Comparison of ENCODE assay signal across 1 cellular context in genomic region chr15:45586990-45587860, GRCh38.
A peak's percentile ranks its signal among the peaks of the same experiment; 100 is the strongest.
TF ChIP-seq lines count a peak whose summit lies in the region.

A gene with protein sequence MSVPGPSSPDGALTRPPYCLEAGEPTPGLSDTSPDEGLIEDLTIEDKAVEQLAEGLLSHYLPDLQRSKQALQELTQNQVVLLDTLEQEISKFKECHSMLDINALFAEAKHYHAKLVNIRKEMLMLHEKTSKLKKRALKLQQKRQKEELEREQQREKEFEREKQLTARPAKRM (plus strand): TSS chr15:45587379. CDS start chr15:45587444, 65 bp downstream.

TF ChIP-seq in HepG2, 621 proteins besides CTCF, POLR2A, EP300 and RAD21 (continued from another document and continues in another):
- TF ChIP-seq ZNF646 (CRISPR knock-in tag; IDR thresholded peaks at IDR 0.05) (no peak), IRX3 (CRISPR knock-in tag; IDR thresholded peaks at IDR 0.05; ENCODE audit: borderline replicate concordance, low read depth) (peak; percentile 82; the same call in 1 of the 2 replicates), IKZF4 (CRISPR knock-in tag; IDR thresholded peaks at IDR 0.05; ENCODE audit: borderline replicate concordance, low read depth, not compliant biosample characterization) (no peak), ZBTB25 (CRISPR knock-in tag; IDR thresholded peaks at IDR 0.05) (peak; percentile 69; the same call in 1 of the 2 replicates), ZNF136 (CRISPR knock-in tag; IDR thresholded peaks at IDR 0.05; ENCODE audit: low read depth) (0 out of 2 replicates have a peak, but pooled peaks have one; percentile 70), NR2F1 (CRISPR knock-in tag; IDR thresholded peaks at IDR 0.05) (0 out of 4 replicates have a peak, but pooled peaks of 1 of the 2 experiments have one; percentile 14), ZNF124 (CRISPR knock-in tag; IDR thresholded peaks at IDR 0.05) (peak; percentile 92), ZNF577 (CRISPR knock-in tag; IDR thresholded peaks at IDR 0.05; ENCODE audit: borderline replicate concordance, low read depth) (no peak), TBP (CRISPR knock-in tag; IDR thresholded peaks at IDR 0.05) (no peak), SALL2 (CRISPR knock-in tag; IDR thresholded peaks at IDR 0.05) (peak; percentile 84), ZNF616 (CRISPR knock-in tag; IDR thresholded peaks at IDR 0.05; ENCODE audit: low read depth) (no peak), ELK4 (CRISPR knock-in tag; IDR thresholded peaks at IDR 0.05; ENCODE audit: borderline replicate concordance) (no peak), KLF11 (CRISPR knock-in tag; IDR thresholded peaks at IDR 0.05) (peak; percentile 73; the same call in 1 of the 2 replicates), IRF9 (CRISPR knock-in tag; IDR thresholded peaks at IDR 0.05; ENCODE audit: borderline replicate concordance) (peak; percentile 86; the same call in 1 of the 2 replicates), BATF2 (CRISPR knock-in tag; IDR thresholded peaks at IDR 0.05) (peak; percentile 80), FOXJ3 (CRISPR knock-in tag; IDR thresholded peaks at IDR 0.05; ENCODE audit: borderline replicate concordance) (no peak), RFX5 (IDR thresholded peaks at IDR 0.05; ENCODE audit: low read depth, low read length) (no peak), ZNF569 (CRISPR knock-in tag; IDR thresholded peaks at IDR 0.05; ENCODE audit: borderline replicate concordance) (no peak), XRCC5 (optimal IDR thresholded peaks at IDR 0.05; ENCODE audit: low read length) (peak; percentile 98), WIZ (CRISPR knock-in tag; IDR thresholded peaks at IDR 0.05) (peak; percentile 42), BCL6 (CRISPR knock-in tag; IDR thresholded peaks at IDR 0.05) (peak; percentile 42; the same call in 1 of the 2 replicates), ZMAT5 (CRISPR knock-in tag; IDR thresholded peaks at IDR 0.05; ENCODE audit: borderline replicate concordance, low read depth) (no peak), AGO2 (optimal IDR thresholded peaks at IDR 0.05; ENCODE audit: low read depth, low read length) (peak; percentile 78), SUZ12 (IDR thresholded peaks at IDR 0.05; ENCODE audit: low read depth, low read length) (no peak), NCOR1 (IDR thresholded peaks at IDR 0.05; ENCODE audit: borderline replicate concordance, low read length) (no peak; the same call in 1 of the 2 replicates), SOX5 (CRISPR knock-in tag; IDR thresholded peaks at IDR 0.05; ENCODE audit: borderline replicate concordance) (peak; percentile 47), ZNF264 (CRISPR knock-in tag; IDR thresholded peaks at IDR 0.05) (peak; percentile 81; the same call in 1 of the 2 replicates)
- TF ChIP-seq, protein P1, sequence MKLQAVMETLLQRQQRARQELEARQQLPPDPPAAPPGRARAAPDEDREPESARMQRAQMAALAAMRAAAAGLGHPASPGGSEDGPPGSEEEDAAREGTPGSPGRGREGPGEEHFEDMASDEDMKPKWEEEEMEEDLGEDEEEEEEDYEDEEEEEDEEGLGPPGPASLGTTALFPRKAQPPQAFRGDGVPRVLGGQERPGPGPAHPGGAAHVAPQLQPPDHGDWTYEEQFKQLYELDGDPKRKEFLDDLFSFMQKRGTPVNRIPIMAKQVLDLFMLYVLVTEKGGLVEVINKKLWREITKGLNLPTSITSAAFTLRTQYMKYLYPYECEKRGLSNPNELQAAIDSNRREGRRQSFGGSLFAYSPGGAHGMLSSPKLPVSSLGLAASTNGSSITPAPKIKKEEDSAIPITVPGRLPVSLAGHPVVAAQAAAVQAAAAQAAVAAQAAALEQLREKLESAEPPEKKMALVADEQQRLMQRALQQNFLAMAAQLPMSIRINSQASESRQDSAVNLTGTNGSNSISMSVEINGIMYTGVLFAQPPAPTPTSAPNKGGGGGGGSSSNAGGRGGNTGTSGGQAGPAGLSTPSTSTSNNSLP (IDR thresholded peaks at IDR 0.05; ENCODE audit: low read depth, low read length): no peak
- TF ChIP-seq, protein P2, sequence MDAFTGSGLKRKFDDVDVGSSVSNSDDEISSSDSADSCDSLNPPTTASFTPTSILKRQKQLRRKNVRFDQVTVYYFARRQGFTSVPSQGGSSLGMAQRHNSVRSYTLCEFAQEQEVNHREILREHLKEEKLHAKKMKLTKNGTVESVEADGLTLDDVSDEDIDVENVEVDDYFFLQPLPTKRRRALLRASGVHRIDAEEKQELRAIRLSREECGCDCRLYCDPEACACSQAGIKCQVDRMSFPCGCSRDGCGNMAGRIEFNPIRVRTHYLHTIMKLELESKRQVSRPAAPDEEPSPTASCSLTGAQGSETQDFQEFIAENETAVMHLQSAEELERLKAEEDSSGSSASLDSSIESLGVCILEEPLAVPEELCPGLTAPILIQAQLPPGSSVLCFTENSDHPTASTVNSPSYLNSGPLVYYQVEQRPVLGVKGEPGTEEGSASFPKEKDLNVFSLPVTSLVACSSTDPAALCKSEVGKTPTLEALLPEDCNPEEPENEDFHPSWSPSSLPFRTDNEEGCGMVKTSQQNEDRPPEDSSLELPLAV (CRISPR knock-in tag; conservative IDR thresholded peaks at IDR 0.05; ENCODE audit: low read depth): no peak
- TF ChIP-seq, protein P3, sequence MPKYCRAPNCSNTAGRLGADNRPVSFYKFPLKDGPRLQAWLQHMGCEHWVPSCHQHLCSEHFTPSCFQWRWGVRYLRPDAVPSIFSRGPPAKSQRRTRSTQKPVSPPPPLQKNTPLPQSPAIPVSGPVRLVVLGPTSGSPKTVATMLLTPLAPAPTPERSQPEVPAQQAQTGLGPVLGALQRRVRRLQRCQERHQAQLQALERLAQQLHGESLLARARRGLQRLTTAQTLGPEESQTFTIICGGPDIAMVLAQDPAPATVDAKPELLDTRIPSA (CRISPR knock-in tag; IDR thresholded peaks at IDR 0.05; ENCODE audit: borderline replicate concordance): no peak
- TF ChIP-seq, protein P4, sequence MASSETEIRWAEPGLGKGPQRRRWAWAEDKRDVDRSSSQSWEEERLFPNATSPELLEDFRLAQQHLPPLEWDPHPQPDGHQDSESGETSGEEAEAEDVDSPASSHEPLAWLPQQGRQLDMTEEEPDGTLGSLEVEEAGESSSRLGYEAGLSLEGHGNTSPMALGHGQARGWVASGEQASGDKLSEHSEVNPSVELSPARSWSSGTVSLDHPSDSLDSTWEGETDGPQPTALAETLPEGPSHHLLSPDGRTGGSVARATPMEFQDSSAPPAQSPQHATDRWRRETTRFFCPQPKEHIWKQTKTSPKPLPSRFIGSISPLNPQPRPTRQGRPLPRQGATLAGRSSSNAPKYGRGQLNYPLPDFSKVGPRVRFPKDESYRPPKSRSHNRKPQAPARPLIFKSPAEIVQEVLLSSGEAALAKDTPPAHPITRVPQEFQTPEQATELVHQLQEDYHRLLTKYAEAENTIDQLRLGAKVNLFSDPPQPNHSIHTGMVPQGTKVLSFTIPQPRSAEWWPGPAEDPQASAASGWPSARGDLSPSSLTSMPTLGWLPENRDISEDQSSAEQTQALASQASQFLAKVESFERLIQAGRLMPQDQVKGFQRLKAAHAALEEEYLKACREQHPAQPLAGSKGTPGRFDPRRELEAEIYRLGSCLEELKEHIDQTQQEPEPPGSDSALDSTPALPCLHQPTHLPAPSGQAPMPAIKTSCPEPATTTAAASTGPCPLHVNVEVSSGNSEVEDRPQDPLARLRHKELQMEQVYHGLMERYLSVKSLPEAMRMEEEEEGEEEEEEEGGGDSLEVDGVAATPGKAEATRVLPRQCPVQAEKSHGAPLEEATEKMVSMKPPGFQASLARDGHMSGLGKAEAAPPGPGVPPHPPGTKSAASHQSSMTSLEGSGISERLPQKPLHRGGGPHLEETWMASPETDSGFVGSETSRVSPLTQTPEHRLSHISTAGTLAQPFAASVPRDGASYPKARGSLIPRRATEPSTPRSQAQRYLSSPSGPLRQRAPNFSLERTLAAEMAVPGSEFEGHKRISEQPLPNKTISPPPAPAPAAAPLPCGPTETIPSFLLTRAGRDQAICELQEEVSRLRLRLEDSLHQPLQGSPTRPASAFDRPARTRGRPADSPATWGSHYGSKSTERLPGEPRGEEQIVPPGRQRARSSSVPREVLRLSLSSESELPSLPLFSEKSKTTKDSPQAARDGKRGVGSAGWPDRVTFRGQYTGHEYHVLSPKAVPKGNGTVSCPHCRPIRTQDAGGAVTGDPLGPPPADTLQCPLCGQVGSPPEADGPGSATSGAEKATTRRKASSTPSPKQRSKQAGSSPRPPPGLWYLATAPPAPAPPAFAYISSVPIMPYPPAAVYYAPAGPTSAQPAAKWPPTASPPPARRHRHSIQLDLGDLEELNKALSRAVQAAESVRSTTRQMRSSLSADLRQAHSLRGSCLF (CRISPR knock-in tag; IDR thresholded peaks at IDR 0.05; ENCODE audit: borderline replicate concordance): no peak
- TF ChIP-seq, protein P5, sequence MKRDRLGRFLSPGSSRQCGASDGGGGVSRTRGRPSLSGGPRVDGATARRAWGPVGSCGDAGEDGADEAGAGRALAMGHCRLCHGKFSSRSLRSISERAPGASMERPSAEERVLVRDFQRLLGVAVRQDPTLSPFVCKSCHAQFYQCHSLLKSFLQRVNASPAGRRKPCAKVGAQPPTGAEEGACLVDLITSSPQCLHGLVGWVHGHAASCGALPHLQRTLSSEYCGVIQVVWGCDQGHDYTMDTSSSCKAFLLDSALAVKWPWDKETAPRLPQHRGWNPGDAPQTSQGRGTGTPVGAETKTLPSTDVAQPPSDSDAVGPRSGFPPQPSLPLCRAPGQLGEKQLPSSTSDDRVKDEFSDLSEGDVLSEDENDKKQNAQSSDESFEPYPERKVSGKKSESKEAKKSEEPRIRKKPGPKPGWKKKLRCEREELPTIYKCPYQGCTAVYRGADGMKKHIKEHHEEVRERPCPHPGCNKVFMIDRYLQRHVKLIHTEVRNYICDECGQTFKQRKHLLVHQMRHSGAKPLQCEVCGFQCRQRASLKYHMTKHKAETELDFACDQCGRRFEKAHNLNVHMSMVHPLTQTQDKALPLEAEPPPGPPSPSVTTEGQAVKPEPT (CRISPR knock-in tag; IDR thresholded peaks at IDR 0.05; ENCODE audit: low read depth): no peak
